38 cellular contexts compared by ENCODE assay signal in the genomic region with DNA sequence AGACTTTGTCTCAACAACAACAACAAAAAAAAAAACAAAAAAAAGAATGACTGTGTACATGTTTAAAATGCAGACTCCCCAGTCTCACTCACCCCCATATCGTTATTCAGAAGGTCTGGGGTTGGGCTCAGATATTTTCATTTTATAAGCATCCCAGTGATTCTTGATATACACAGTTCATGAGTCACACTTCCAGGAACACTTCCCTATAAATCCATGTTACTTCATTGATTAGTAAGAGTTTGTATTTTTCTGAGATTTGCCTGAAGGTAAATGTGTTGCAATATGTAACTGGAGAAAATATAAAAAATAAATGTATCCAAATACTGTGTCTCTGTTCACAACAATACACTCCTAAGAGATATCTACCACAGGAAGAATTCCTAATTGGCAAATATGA. TPM values are rescaled to one million over a fixed set of nuclear protein-coding genes. Genes with fewer than 3 reads are reported as not detected.
"Had no signal": no experiment of that assay in that cellular context is flagged by ENCODE, and none has a peak within 500 bp of the region (broad histone marks: within the 10 kb centered on the region; RNA-seq: fewer than 3 reads in every experiment).

No MANE protein-coding gene starts in this region.

- H3K36me3 Mint-ChIP-seq: activated CD8-positive, alpha-beta memory T cell treated with anti-CD3 and anti-CD28 coated beads, Interleukin-2, amount 10 ng/mL, durations not matched to agents 7 days and 5 days; activated naive CD8-positive, alpha-beta T cell treated with anti-CD3 and anti-CD28 coated beads, Interleukin-2, amount 10 ng/mL, durations not matched to agents 7 days and 5 days had no signal

- H3K4me3 Mint-ChIP-seq: activated B cell treated with CpG ODN at 0.5 μM for 24 hours; activated CD8-positive, alpha-beta memory T cell treated with anti-CD3 and anti-CD28 coated beads, Interleukin-2, amount 10 ng/mL, durations not matched to agents 7 days and 5 days; activated CD8-positive, alpha-beta T cell treated with anti-CD3 and anti-CD28 coated beads, Interleukin-2, amount 10 ng/mL, durations not matched to agents 7 days and 5 days; activated naive CD4-positive, alpha-beta T cell treated with anti-CD3 and anti-CD28 coated beads, Interleukin-2, amount 10 ng/mL, durations not matched to agents 7 days and 5 days; activated naive CD8-positive, alpha-beta T cell treated with anti-CD3 and anti-CD28 coated beads, Interleukin-2, amount 10 ng/mL, durations not matched to agents 7 days and 5 days; activated T-helper 1 cell treated with anti-CD3 and anti-CD28 coated beads, Interleukin-12 subunit alpha, Interleukin-12 subunit beta, Interleukin-2, Interleukin-4 antibody, amounts not matched to agents 30 ng/mL and 10 ng/mL and 1 ng/mL, durations not matched to agents 14 hours and 24 hours and 36 hours; central memory CD8-positive, alpha-beta T cell; dendritic cell treated with granulocyte-macrophage colony-stimulating factor and Interleukin-4, amounts not matched to agents 40 ng/mL and 50 ng/mL, for 4 days; endodermal cell; T-helper 17 cell; T-helper 2 cell treated with Interferon-gamma antibody and Interleukin-4, amounts not matched to agents 5 μg/mL and 100 μg/mL, for 36 hours had no signal

- DNase-seq: activated B cell treated with CpG ODN at 0.5 μM for 24 hours; activated CD4-positive, alpha-beta T cell treated with anti-CD3 and anti-CD28 coated beads for 48 hours; activated CD4-positive, alpha-beta T cell treated with anti-CD3 and anti-CD28 coated beads, Interleukin-2, amount 50 U/mL, for 1 hour; activated CD4-positive, alpha-beta T cell treated with anti-CD3 and anti-CD28 coated beads, Interleukin-2, amount 50 U/mL, for 48 hours; activated CD8-positive, alpha-beta memory T cell treated with anti-CD3 and anti-CD28 coated beads, Interleukin-2, amount 10 ng/mL, durations not matched to agents 7 days and 5 days; activated CD8-positive, alpha-beta memory T cell treated with anti-CD3 and anti-CD28 coated beads, Interleukin-2, amount 50 U/mL, for 4 hours; activated CD8-positive, alpha-beta T cell treated with anti-CD3 and anti-CD28 coated beads, Interleukin-2, amount 10 ng/mL, durations not matched to agents 7 days and 5 days; activated effector memory CD4-positive, alpha-beta T cell treated with anti-CD3 and anti-CD28 coated beads, Interleukin-2, amount 50 U/mL, for 16 hours; activated naive CD4-positive, alpha-beta T cell treated with anti-CD3 and anti-CD28 coated beads, Interleukin-2, amount 10 ng/mL, durations not matched to agents 7 days and 5 days; activated naive CD8-positive, alpha-beta T cell treated with anti-CD3 and anti-CD28 coated beads, Interleukin-2, amount 10 ng/mL, durations not matched to agents 7 days and 5 days; activated T-cell treated with anti-CD3 and anti-CD28 coated beads, Interleukin-2, amount 50 U/mL, for 1 hour; activated T-cell treated with anti-CD3 and anti-CD28 coated beads, Interleukin-2, amount 50 U/mL, for 48 hours; brain microvascular endothelial cell; dorsolateral prefrontal cortex; effector memory CD4-positive, alpha-beta T cell; endodermal cell; erythroblast; foreskin keratinocyte; gastrocnemius medialis; glutamatergic neuron; heart left ventricle; T-helper 1 cell; T-helper 17 cell; T1000; WERI-Rb-1 had no signal

- ATAC-seq: activated CD4-positive, CD25-positive, alpha-beta regulatory T cell treated with anti-CD3 and anti-CD28 coated beads, Interleukin-2, amount 50 U/mL, for 24 hours; activated CD8-positive, alpha-beta memory T cell treated with anti-CD3 and anti-CD28 coated beads, Interleukin-2, amount 10 ng/mL, durations not matched to agents 7 days and 5 days; activated CD8-positive, alpha-beta T cell treated with anti-CD3 and anti-CD28 coated beads, Interleukin-2, amount 10 ng/mL, durations not matched to agents 7 days and 5 days; activated naive CD4-positive, alpha-beta T cell treated with anti-CD3 and anti-CD28 coated beads, Interleukin-2, amount 50 U/mL, for 72 hours; foreskin keratinocyte; gastrocnemius medialis; heart left ventricle; T-helper 17 cell had no signal

- H3K27ac ChIP-seq: ascending aorta, brain microvascular endothelial cell, cardiac muscle cell, coronary artery, dorsolateral prefrontal cortex, esophagus muscularis mucosa, foreskin keratinocyte, gastrocnemius medialis, heart left ventricle, WERI-Rb-1 had no signal

- H3K4me1 ChIP-seq: foreskin keratinocyte had no signal

- H3K9me3 ChIP-seq: ascending aorta, esophagus muscularis mucosa, gastrocnemius medialis, heart left ventricle had no signal

- H3K36me3 ChIP-seq: ascending aorta, brain microvascular endothelial cell, cardiac muscle cell, esophagus muscularis mucosa, gastrocnemius medialis, heart left ventricle, WERI-Rb-1 had no signal

- H3K4me3 ChIP-seq: ascending aorta, cardiac muscle cell, coronary artery, dorsolateral prefrontal cortex, esophagus muscularis mucosa, gastrocnemius medialis, heart left ventricle had no signal

- H3K9me3 Mint-ChIP-seq: activated B cell treated with CpG ODN at 0.5 μM for 24 hours; activated naive CD4-positive, alpha-beta T cell treated with anti-CD3 and anti-CD28 coated beads, Interleukin-2, amount 10 ng/mL, durations not matched to agents 7 days and 5 days; activated naive CD4-positive, alpha-beta T cell treated with anti-CD3 and anti-CD28 coated beads, Interleukin-2, amount 50 U/mL, for 72 hours; activated naive CD8-positive, alpha-beta T cell treated with anti-CD3 and anti-CD28 coated beads, Interleukin-2, amount 10 ng/mL, durations not matched to agents 7 days and 5 days; activated T-helper 1 cell treated with anti-CD3 and anti-CD28 coated beads, Interleukin-12 subunit alpha, Interleukin-12 subunit beta, Interleukin-2, Interleukin-4 antibody, amounts not matched to agents 30 ng/mL and 10 ng/mL and 1 ng/mL, durations not matched to agents 14 hours and 24 hours and 36 hours; activated T-helper 2 cell treated with anti-CD3 and anti-CD28 coated beads, Interferon-gamma antibody, Interleukin-2, Interleukin-4, amounts not matched to agents 10 μg/mL and 5 μg/mL and 100 μg/mL, durations not matched to agents 14 hours and 24 hours and 36 hours; central memory CD8-positive, alpha-beta T cell; dendritic cell treated with granulocyte-macrophage colony-stimulating factor and Interleukin-4, amounts not matched to agents 40 ng/mL and 50 ng/mL, for 4 days; T-helper 2 cell treated with Interferon-gamma antibody and Interleukin-4, amounts not matched to agents 5 μg/mL and 100 μg/mL, for 36 hours had no signal

- H3K27ac Mint-ChIP-seq: activated B cell treated with CpG ODN at 0.5 μM for 24 hours; activated CD8-positive, alpha-beta memory T cell treated with anti-CD3 and anti-CD28 coated beads, Interleukin-2, amount 10 ng/mL, durations not matched to agents 7 days and 5 days; activated CD8-positive, alpha-beta T cell treated with anti-CD3 and anti-CD28 coated beads, Interleukin-2, amount 10 ng/mL, durations not matched to agents 7 days and 5 days; activated naive CD4-positive, alpha-beta T cell treated with anti-CD3 and anti-CD28 coated beads, Interleukin-2, amount 10 ng/mL, durations not matched to agents 7 days and 5 days; activated naive CD4-positive, alpha-beta T cell treated with anti-CD3 and anti-CD28 coated beads, Interleukin-2, amount 50 U/mL, for 72 hours; activated naive CD8-positive, alpha-beta T cell treated with anti-CD3 and anti-CD28 coated beads, Interleukin-2, amount 10 ng/mL, durations not matched to agents 7 days and 5 days; activated T-helper 1 cell treated with anti-CD3 and anti-CD28 coated beads, Interleukin-12 subunit alpha, Interleukin-12 subunit beta, Interleukin-2, Interleukin-4 antibody, amounts not matched to agents 30 ng/mL and 10 ng/mL and 1 ng/mL, durations not matched to agents 14 hours and 24 hours and 36 hours; activated T-helper 2 cell treated with anti-CD3 and anti-CD28 coated beads, Interferon-gamma antibody, Interleukin-2, Interleukin-4, amounts not matched to agents 10 μg/mL and 5 μg/mL and 100 μg/mL, durations not matched to agents 14 hours and 24 hours and 36 hours; dendritic cell treated with granulocyte-macrophage colony-stimulating factor and Interleukin-4, amounts not matched to agents 40 ng/mL and 50 ng/mL, for 4 days; endodermal cell; T-helper 17 cell; T-helper 2 cell treated with Interferon-gamma antibody and Interleukin-4, amounts not matched to agents 5 μg/mL and 100 μg/mL, for 36 hours had no signal

RNA-seq across cellular contexts. Expression of gene PDX1, which starts 6.7 kb away (rescaled TPM):
- total RNA-seq: activated B cell treated with CpG ODN at 0.5 μM for 24 hours; activated CD8-positive, alpha-beta memory T cell treated with anti-CD3 and anti-CD28 coated beads for 36 hours; activated CD8-positive, alpha-beta memory T cell treated with anti-CD3 and anti-CD28 coated beads, Interleukin-2, amount 10 ng/mL, durations not matched to agents 7 days and 5 days; activated CD8-positive, alpha-beta T cell treated with anti-CD3 and anti-CD28 coated beads, Interleukin-2, amount 10 ng/mL, durations not matched to agents 7 days and 5 days; activated naive CD4-positive, alpha-beta T cell treated with anti-CD3 and anti-CD28 coated beads, Interleukin-2, amount 50 U/mL, for 72 hours; activated naive CD8-positive, alpha-beta T cell treated with anti-CD3 and anti-CD28 coated beads, Interleukin-2, amount 10 ng/mL, durations not matched to agents 7 days and 5 days; activated T-helper 1 cell treated with anti-CD3 and anti-CD28 coated beads, Interleukin-12 subunit alpha, Interleukin-12 subunit beta, Interleukin-2, Interleukin-4 antibody, amounts not matched to agents 30 ng/mL and 10 ng/mL and 1 ng/mL, durations not matched to agents 14 hours and 24 hours and 36 hours; activated T-helper 2 cell treated with anti-CD3 and anti-CD28 coated beads, Interferon-gamma antibody, Interleukin-2, Interleukin-4, amounts not matched to agents 10 μg/mL and 5 μg/mL and 100 μg/mL, durations not matched to agents 14 hours and 24 hours and 36 hours; ascending aorta; cardiac muscle cell; cerebellum; dorsolateral prefrontal cortex; endodermal cell; esophagus muscularis mucosa; foreskin keratinocyte; gastrocnemius medialis; heart left ventricle; T-helper 17 cell had no signal

RNA-seq across cellular contexts. Expression of gene CDX2, which starts 56.0 kb away (rescaled TPM):
- total RNA-seq: activated B cell treated with CpG ODN at 0.5 μM for 24 hours; activated CD8-positive, alpha-beta memory T cell treated with anti-CD3 and anti-CD28 coated beads for 36 hours; activated CD8-positive, alpha-beta memory T cell treated with anti-CD3 and anti-CD28 coated beads, Interleukin-2, amount 10 ng/mL, durations not matched to agents 7 days and 5 days; activated CD8-positive, alpha-beta T cell treated with anti-CD3 and anti-CD28 coated beads, Interleukin-2, amount 10 ng/mL, durations not matched to agents 7 days and 5 days; activated naive CD4-positive, alpha-beta T cell treated with anti-CD3 and anti-CD28 coated beads, Interleukin-2, amount 50 U/mL, for 72 hours; activated naive CD8-positive, alpha-beta T cell treated with anti-CD3 and anti-CD28 coated beads, Interleukin-2, amount 10 ng/mL, durations not matched to agents 7 days and 5 days; activated T-helper 1 cell treated with anti-CD3 and anti-CD28 coated beads, Interleukin-12 subunit alpha, Interleukin-12 subunit beta, Interleukin-2, Interleukin-4 antibody, amounts not matched to agents 30 ng/mL and 10 ng/mL and 1 ng/mL, durations not matched to agents 14 hours and 24 hours and 36 hours; activated T-helper 2 cell treated with anti-CD3 and anti-CD28 coated beads, Interferon-gamma antibody, Interleukin-2, Interleukin-4, amounts not matched to agents 10 μg/mL and 5 μg/mL and 100 μg/mL, durations not matched to agents 14 hours and 24 hours and 36 hours; ascending aorta; cardiac muscle cell; cerebellum; endodermal cell; foreskin keratinocyte; heart left ventricle; T-helper 17 cell had no signal
